ENCODE assay signal across 18 cellular contexts in the genomic region with DNA sequence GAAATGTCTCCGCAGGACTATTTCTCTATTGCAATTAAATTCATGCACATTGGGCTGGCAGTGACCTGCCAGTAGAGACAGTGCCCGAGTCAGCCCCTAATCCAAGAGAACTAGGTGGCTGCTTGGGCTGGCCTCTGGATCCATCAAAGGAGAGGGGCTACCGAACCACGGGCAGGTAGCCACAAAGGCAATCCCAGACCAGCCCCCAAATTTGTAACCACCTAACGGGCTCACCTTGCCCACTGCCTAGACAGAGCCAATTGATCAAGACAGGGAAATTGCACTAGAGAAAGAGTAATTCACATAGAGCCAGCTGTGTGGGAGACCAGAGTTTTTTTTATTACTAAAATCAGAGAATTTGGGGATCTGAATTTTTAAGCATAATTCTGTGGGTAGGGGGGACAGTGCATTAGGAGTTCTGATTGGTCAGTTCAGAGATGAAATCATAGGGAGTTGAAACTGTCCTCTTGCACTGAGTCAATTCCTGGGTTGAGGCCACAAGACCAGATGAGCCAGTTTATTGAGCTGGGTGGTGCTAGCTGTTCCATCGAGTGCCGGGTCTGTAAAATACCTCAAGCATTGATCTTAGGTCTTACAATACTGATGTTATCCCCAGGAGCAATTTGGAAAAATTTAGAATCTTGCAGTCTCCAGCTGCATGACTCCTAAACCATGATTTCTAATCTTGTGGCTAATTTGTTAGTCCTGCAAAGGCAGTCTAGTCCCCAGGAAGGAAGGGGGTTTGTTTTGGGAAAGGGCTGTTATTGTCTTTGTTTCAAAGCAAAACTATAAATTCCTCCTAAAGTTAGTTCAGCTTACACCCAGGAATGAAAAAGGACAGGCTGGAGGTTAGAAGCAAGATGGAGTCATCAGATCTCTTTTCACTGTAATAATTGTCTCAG.
"Had no signal": no experiment of that assay in that cellular context is flagged by ENCODE, and none has a peak within 500 bp of the region (broad histone marks: within the 10 kb centered on the region; RNA-seq: fewer than 3 reads in every experiment).

No MANE protein-coding gene starts in this region.

- FAIRE-seq: kidney, urothelium cell line had no signal

- H3K9me3 Mint-ChIP-seq: activated CD8-positive, alpha-beta T cell treated with anti-CD3 and anti-CD28 coated beads for 36 hours; central memory CD8-positive, alpha-beta T cell; memory B cell had no signal

- H3K27ac ChIP-seq: body of pancreas, left ventricle myocardium inferior had no signal

- H3K36me3 ChIP-seq: left ventricle myocardium inferior had no signal

- H3K4me3 Mint-ChIP-seq: activated CD8-positive, alpha-beta T cell treated with anti-CD3 and anti-CD28 coated beads for 36 hours; activated naive CD8-positive, alpha-beta T cell treated with anti-CD3 and anti-CD28 coated beads for 36 hours; central memory CD8-positive, alpha-beta T cell; memory B cell; neural crest cell; T-helper 17 cell had no signal

- H3K9me3 ChIP-seq: body of pancreas, left ventricle myocardium inferior had no signal

- H3K27me3 ChIP-seq: body of pancreas had no signal

- ATAC-seq: activated CD8-positive, alpha-beta T cell treated with anti-CD3 and anti-CD28 coated beads for 36 hours; body of pancreas; T-helper 17 cell had no signal

- H3K4me1 ChIP-seq: body of pancreas, left ventricle myocardium inferior had no signal

- H3K27me3 Mint-ChIP-seq: central memory CD8-positive, alpha-beta T cell had no signal

- H3K4me3 ChIP-seq: body of pancreas, left ventricle myocardium inferior had no signal

- DNase-seq: activated CD4-positive, alpha-beta T cell treated with anti-CD3 and anti-CD28 coated beads for 4 hours; activated CD8-positive, alpha-beta memory T cell treated with anti-CD3 and anti-CD28 coated beads, Interleukin-2, amount 50 U/mL, for 48 hours; activated CD8-positive, alpha-beta T cell treated with anti-CD3 and anti-CD28 coated beads for 36 hours; activated naive CD8-positive, alpha-beta T cell treated with anti-CD3 and anti-CD28 coated beads for 36 hours; amygdala; body of pancreas; effector CD8-positive, alpha-beta T cell; erythroblast; hypothalamus; kidney; left ventricle myocardium inferior; stimulated activated CD4-positive, alpha-beta T cell treated with anti-CD3 and anti-CD28 coated beads, Interleukin-12 subunit alpha, Interleukin-12 subunit beta, amount 100 ng/mL, for 4 hours; stimulated activated CD4-positive, alpha-beta T cell treated with anti-CD3 and anti-CD28 coated beads, Interleukin-2, amount 100 ng/mL, for 24 hours; T-helper 17 cell had no signal

- H3K27ac Mint-ChIP-seq: activated CD8-positive, alpha-beta T cell treated with anti-CD3 and anti-CD28 coated beads for 36 hours; activated naive CD8-positive, alpha-beta T cell treated with anti-CD3 and anti-CD28 coated beads for 36 hours; memory B cell; T-helper 17 cell had no signal

- H3K36me3 Mint-ChIP-seq: memory B cell had no signal

- H3K4me1 Mint-ChIP-seq: activated naive CD8-positive, alpha-beta T cell treated with anti-CD3 and anti-CD28 coated beads for 36 hours; central memory CD8-positive, alpha-beta T cell; memory B cell; neural crest cell had no signal
